Comparison of ENCODE assay signal across 1 cellular context in the genomic region with DNA sequence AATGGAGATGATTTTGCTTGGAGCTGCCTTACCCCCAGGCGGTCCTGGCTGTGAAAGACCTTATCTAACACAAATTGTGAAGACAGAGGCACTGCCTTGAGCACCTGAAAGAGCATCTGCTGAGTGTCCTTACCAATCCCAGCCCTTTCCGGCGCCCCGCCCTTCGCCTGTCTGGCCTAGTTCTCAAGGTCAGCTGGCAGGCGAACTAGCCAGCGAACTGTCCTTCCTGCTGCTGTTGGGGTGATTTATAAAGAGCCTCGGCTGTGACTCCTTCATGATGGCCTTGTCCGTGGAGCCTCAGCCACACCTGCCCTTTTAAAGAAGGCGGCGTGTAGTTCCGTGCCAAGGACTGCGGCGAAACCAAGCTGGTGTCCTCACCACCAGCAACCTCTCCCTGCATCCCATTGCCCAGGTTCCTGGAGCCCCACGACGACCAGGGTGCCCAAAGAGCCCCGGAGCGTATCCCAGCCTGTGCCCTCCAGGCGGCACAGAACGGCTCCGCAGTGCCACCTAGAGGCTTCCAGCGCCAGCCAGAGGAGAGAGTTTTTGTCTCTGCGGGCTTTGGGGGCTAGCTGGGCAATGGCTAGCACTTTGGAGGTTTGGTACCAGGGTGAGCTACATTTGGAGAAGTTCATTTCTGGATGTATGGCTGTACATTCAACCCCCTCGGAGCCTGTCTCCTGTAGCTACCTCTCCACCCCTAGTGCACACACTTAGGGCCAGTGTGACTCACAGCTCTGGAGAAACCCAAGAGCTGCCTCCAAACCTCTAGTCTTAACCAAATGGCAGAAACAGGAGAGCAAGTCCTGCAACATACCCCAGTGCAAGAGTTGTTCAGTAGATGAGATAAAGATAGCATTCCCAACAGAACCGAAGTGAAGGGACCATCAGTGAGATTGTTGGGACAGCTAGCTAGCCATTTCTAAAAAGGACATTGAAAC.
TF ChIP-seq lines count a peak whose summit lies in the region.

No MANE protein-coding gene starts in this region.

TF ChIP-seq in GM23338, 12 proteins besides CTCF, POLR2A, EP300 and RAD21 (continued from another document):
- TF ChIP-seq, protein P1, sequence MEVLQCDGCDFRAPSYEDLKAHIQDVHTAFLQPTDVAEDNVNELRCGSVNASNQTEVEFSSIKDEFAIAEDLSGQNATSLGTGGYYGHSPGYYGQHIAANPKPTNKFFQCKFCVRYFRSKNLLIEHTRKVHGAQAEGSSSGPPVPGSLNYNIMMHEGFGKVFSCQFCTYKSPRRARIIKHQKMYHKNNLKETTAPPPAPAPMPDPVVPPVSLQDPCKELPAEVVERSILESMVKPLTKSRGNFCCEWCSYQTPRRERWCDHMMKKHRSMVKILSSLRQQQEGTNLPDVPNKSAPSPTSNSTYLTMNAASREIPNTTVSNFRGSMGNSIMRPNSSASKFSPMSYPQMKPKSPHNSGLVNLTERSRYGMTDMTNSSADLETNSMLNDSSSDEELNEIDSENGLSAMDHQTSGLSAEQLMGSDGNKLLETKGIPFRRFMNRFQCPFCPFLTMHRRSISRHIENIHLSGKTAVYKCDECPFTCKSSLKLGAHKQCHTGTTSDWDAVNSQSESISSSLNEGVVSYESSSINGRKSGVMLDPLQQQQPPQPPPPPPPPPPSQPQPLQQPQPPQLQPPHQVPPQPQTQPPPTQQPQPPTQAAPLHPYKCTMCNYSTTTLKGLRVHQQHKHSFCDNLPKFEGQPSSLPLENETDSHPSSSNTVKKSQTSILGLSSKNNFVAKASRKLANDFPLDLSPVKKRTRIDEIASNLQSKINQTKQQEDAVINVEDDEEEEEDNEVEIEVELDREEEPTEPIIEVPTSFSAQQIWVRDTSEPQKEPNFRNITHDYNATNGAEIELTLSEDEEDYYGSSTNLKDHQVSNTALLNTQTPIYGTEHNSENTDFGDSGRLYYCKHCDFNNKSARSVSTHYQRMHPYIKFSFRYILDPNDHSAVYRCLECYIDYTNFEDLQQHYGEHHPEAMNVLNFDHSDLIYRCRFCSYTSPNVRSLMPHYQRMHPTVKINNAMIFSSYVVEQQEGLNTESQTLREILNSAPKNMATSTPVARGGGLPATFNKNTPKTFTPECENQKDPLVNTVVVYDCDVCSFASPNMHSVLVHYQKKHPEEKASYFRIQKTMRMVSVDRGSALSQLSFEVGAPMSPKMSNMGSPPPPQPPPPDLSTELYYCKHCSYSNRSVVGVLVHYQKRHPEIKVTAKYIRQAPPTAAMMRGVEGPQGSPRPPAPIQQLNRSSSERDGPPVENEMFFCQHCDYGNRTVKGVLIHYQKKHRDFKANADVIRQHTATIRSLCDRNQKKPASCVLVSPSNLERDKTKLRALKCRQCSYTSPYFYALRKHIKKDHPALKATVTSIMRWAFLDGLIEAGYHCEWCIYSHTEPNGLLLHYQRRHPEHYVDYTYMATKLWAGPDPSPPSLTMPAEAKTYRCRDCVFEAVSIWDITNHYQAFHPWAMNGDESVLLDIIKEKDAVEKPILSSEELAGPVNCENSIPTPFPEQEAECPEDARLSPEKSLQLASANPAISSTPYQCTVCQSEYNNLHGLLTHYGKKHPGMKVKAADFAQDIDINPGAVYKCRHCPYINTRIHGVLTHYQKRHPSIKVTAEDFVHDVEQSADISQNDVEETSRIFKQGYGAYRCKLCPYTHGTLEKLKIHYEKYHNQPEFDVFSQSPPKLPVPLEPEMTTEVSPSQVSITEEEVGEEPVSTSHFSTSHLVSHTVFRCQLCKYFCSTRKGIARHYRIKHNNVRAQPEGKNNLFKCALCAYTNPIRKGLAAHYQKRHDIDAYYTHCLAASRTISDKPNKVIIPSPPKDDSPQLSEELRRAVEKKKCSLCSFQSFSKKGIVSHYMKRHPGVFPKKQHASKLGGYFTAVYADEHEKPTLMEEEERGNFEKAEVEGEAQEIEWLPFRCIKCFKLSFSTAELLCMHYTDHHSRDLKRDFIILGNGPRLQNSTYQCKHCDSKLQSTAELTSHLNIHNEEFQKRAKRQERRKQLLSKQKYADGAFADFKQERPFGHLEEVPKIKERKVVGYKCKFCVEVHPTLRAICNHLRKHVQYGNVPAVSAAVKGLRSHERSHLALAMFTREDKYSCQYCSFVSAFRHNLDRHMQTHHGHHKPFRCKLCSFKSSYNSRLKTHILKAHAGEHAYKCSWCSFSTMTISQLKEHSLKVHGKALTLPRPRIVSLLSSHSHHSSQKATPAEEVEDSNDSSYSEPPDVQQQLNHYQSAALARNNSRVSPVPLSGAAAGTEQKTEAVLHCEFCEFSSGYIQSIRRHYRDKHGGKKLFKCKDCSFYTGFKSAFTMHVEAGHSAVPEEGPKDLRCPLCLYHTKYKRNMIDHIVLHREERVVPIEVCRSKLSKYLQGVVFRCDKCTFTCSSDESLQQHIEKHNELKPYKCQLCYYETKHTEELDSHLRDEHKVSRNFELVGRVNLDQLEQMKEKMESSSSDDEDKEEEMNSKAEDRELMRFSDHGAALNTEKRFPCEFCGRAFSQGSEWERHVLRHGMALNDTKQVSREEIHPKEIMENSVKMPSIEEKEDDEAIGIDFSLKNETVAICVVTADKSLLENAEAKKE (CRISPR knock-in tag; IDR thresholded peaks at IDR 0.05): no peak
- TF ChIP-seq EZH2phosphoT487 (IDR thresholded peaks at IDR 0.05; ENCODE audit: unreplicated experiment): no peak
- TF ChIP-seq ZNF114 (CRISPR knock-in tag; IDR thresholded peaks at IDR 0.05): no peak
- TF ChIP-seq NANOG (IDR thresholded peaks at IDR 0.05; ENCODE audit: borderline replicate concordance): no peak
- TF ChIP-seq ZNF331 (CRISPR knock-in tag; IDR thresholded peaks at IDR 0.05; ENCODE audit: low read depth): no peak
- no peak for TF ChIP-seq CREB1 (CRISPR knock-in tag; IDR thresholded peaks at IDR 0.05; ENCODE audit: low read depth)
- TF ChIP-seq, protein P2, sequence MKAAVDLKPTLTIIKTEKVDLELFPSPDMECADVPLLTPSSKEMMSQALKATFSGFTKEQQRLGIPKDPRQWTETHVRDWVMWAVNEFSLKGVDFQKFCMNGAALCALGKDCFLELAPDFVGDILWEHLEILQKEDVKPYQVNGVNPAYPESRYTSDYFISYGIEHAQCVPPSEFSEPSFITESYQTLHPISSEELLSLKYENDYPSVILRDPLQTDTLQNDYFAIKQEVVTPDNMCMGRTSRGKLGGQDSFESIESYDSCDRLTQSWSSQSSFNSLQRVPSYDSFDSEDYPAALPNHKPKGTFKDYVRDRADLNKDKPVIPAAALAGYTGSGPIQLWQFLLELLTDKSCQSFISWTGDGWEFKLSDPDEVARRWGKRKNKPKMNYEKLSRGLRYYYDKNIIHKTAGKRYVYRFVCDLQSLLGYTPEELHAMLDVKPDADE (IDR thresholded peaks at IDR 0.05): no peak
